1 cellular context compared by ENCODE assay signal in the genomic region with DNA sequence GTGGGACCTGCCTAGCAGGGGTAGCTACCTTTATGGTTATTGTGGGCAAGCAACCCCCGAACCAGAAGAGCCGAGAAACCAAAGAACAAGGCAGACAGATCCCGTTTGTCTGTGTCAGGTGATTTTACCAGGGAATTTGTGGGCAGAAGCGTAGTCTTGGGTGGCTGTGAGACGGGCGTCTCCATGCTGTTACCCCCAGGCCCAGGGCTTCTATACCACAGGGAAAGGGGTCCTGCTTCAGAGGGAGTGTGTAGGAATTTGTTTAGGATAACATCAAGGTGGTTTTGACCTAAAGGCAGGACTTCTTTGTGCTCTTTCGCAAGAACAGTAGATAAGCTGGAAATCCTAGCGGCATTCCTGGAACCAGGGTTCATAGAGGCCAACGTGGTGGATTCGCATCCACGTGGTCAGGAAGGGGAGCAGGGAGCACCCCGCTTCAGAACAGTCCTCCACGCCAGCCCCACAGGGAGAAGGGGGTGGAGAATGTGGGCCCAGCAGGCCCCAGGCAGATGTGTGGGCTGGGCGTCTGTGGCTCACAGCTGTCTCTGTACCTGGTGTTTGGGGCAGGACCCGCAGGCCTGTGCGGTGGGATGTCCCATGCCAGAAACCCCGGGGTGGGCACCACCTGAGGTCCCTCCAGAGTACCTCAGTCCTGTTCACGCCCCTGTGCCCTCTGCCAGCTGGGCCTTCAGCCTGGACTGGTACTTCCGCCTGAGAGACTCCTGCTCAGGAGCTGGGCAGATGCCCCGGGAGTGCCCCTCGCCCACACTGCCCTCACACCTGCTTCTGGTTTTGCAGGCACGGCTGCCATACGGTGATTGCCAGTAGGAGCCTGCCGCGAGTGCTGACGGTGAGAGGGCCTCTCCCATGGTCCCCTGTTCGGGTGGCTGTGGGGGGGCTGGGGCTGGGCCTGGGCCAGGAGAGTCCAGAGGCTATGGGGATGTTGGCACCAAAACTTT.
TF ChIP-seq lines count a peak whose summit lies in the region.

No MANE protein-coding gene starts in this region.

TF ChIP-seq in HepG2, 621 proteins besides CTCF, POLR2A, EP300 and RAD21 (continued from another document and continues in another):
- TF ChIP-seq, protein P1, sequence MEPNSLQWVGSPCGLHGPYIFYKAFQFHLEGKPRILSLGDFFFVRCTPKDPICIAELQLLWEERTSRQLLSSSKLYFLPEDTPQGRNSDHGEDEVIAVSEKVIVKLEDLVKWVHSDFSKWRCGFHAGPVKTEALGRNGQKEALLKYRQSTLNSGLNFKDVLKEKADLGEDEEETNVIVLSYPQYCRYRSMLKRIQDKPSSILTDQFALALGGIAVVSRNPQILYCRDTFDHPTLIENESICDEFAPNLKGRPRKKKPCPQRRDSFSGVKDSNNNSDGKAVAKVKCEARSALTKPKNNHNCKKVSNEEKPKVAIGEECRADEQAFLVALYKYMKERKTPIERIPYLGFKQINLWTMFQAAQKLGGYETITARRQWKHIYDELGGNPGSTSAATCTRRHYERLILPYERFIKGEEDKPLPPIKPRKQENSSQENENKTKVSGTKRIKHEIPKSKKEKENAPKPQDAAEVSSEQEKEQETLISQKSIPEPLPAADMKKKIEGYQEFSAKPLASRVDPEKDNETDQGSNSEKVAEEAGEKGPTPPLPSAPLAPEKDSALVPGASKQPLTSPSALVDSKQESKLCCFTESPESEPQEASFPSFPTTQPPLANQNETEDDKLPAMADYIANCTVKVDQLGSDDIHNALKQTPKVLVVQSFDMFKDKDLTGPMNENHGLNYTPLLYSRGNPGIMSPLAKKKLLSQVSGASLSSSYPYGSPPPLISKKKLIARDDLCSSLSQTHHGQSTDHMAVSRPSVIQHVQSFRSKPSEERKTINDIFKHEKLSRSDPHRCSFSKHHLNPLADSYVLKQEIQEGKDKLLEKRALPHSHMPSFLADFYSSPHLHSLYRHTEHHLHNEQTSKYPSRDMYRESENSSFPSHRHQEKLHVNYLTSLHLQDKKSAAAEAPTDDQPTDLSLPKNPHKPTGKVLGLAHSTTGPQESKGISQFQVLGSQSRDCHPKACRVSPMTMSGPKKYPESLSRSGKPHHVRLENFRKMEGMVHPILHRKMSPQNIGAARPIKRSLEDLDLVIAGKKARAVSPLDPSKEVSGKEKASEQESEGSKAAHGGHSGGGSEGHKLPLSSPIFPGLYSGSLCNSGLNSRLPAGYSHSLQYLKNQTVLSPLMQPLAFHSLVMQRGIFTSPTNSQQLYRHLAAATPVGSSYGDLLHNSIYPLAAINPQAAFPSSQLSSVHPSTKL (CRISPR knock-in tag; IDR thresholded peaks at IDR 0.05): peak; percentile 93
- peak; percentile 69; the same call in 1 of the 2 replicates for TF ChIP-seq SIX4 (CRISPR knock-in tag; IDR thresholded peaks at IDR 0.05)
- TF ChIP-seq, protein P2, sequence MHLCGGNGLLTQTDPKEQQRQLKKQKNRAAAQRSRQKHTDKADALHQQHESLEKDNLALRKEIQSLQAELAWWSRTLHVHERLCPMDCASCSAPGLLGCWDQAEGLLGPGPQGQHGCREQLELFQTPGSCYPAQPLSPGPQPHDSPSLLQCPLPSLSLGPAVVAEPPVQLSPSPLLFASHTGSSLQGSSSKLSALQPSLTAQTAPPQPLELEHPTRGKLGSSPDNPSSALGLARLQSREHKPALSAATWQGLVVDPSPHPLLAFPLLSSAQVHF (CRISPR knock-in tag; IDR thresholded peaks at IDR 0.05): no peak
- no peak for TF ChIP-seq MED8 (CRISPR knock-in tag; IDR thresholded peaks at IDR 0.05; ENCODE audit: insufficient replicate concordance)
- TF ChIP-seq ZKSCAN1 (IDR thresholded peaks at IDR 0.05; ENCODE audit: low read length): no peak
- TF ChIP-seq GATAD1 (CRISPR knock-in tag; IDR thresholded peaks at IDR 0.05): peak; percentile 45; the same call in 1 of the 2 replicates
- TF ChIP-seq POLR2G (IDR thresholded peaks at IDR 0.05; ENCODE audit: low read depth, low read length): peak; percentile 70
- peak; percentile 90 for TF ChIP-seq MTA1 (CRISPR knock-in tag; IDR thresholded peaks at IDR 0.05; ENCODE audit: borderline replicate concordance)
- no peak for TF ChIP-seq ONECUT2 (CRISPR knock-in tag; IDR thresholded peaks at IDR 0.05)
- TF ChIP-seq, protein P3, sequence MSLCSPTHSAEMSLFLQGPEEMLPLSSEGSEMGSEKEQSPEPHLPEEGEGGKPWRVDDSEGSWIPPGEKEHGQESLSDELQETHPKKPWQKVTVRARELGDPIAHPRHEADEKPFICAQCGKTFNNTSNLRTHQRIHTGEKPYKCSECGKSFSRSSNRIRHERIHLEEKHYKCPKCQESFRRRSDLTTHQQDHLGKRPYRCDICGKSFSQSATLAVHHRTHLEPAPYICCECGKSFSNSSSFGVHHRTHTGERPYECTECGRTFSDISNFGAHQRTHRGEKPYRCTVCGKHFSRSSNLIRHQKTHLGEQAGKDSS (CRISPR knock-in tag; IDR thresholded peaks at IDR 0.05; ENCODE audit: borderline replicate concordance, low read depth): peak; percentile 91
- TF ChIP-seq NR2F6 (IDR thresholded peaks at IDR 0.05): peak; percentile 90
- TF ChIP-seq NR2F6 (CRISPR knock-in tag; IDR thresholded peaks at IDR 0.05): peak; percentile 96
- peak; percentile 55; the same call in 1 of the 2 replicates for TF ChIP-seq AHR (CRISPR knock-in tag; IDR thresholded peaks at IDR 0.05)
- TF ChIP-seq NFKBIZ (CRISPR knock-in tag; IDR thresholded peaks at IDR 0.05): peak; percentile 99
- TF ChIP-seq, protein P4, sequence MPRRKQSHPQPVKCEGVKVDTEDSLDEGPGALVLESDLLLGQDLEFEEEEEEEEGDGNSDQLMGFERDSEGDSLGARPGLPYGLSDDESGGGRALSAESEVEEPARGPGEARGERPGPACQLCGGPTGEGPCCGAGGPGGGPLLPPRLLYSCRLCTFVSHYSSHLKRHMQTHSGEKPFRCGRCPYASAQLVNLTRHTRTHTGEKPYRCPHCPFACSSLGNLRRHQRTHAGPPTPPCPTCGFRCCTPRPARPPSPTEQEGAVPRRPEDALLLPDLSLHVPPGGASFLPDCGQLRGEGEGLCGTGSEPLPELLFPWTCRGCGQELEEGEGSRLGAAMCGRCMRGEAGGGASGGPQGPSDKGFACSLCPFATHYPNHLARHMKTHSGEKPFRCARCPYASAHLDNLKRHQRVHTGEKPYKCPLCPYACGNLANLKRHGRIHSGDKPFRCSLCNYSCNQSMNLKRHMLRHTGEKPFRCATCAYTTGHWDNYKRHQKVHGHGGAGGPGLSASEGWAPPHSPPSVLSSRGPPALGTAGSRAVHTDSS (CRISPR knock-in tag; conservative IDR thresholded peaks at IDR 0.05): no peak
- peak; percentile 99 for TF ChIP-seq MYC (CRISPR knock-in tag; IDR thresholded peaks at IDR 0.05; ENCODE audit: borderline replicate concordance)
- TF ChIP-seq GZF1 (CRISPR knock-in tag; IDR thresholded peaks at IDR 0.05): peak; percentile 61; the same call in 1 of the 2 replicates
- peak; percentile 71; the same call in 1 of the 2 replicates for TF ChIP-seq ZFP41 (CRISPR knock-in tag; IDR thresholded peaks at IDR 0.05; ENCODE audit: borderline replicate concordance)
- TF ChIP-seq ZNF234 (CRISPR knock-in tag; conservative IDR thresholded peaks at IDR 0.05): no peak
- TF ChIP-seq, protein P5, sequence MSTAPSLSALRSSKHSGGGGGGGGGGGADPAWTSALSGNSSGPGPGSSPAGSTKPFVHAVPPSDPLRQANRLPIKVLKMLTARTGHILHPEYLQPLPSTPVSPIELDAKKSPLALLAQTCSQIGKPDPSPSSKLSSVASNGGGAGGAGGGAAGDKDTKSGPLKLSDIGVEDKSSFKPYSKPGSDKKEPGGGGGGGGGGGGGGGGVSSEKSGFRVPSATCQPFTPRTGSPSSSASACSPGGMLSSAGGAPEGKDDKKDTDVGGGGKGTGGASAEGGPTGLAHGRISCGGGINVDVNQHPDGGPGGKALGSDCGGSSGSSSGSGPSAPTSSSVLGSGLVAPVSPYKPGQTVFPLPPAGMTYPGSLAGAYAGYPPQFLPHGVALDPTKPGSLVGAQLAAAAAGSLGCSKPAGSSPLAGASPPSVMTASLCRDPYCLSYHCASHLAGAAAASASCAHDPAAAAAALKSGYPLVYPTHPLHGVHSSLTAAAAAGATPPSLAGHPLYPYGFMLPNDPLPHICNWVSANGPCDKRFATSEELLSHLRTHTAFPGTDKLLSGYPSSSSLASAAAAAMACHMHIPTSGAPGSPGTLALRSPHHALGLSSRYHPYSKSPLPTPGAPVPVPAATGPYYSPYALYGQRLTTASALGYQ (CRISPR knock-in tag; IDR thresholded peaks at IDR 0.05): peak; percentile 86
- TF ChIP-seq, protein P6, sequence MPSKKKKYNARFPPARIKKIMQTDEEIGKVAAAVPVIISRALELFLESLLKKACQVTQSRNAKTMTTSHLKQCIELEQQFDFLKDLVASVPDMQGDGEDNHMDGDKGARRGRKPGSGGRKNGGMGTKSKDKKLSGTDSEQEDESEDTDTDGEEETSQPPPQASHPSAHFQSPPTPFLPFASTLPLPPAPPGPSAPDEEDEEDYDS (CRISPR knock-in tag; IDR thresholded peaks at IDR 0.05): peak; percentile 83
- peak; percentile 56 for TF ChIP-seq SOX13 (IDR thresholded peaks at IDR 0.05)
- TF ChIP-seq SOX13 (CRISPR knock-in tag; conservative IDR thresholded peaks at IDR 0.05 in 1 of 2, IDR thresholded peaks at IDR 0.05 in 1 of 2): peak in 1 of 2 experiments; percentile 91; a peak in 2 of 4 replicates
- TF ChIP-seq DPF2 (CRISPR knock-in tag; IDR thresholded peaks at IDR 0.05; ENCODE audit: borderline replicate concordance, low read depth): peak; percentile 85
- TF ChIP-seq, protein P7, sequence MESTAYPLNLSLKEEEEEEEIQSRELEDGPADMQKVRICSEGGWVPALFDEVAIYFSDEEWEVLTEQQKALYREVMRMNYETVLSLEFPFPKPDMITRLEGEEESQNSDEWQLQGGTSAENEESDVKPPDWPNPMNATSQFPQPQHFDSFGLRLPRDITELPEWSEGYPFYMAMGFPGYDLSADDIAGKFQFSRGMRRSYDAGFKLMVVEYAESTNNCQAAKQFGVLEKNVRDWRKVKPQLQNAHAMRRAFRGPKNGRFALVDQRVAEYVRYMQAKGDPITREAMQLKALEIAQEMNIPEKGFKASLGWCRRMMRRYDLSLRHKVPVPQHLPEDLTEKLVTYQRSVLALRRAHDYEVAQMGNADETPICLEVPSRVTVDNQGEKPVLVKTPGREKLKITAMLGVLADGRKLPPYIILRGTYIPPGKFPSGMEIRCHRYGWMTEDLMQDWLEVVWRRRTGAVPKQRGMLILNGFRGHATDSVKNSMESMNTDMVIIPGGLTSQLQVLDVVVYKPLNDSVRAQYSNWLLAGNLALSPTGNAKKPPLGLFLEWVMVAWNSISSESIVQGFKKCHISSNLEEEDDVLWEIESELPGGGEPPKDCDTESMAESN (CRISPR knock-in tag; conservative IDR thresholded peaks at IDR 0.05): peak; percentile 74
- no peak for TF ChIP-seq ZNF678 (CRISPR knock-in tag; IDR thresholded peaks at IDR 0.05)
- no peak for TF ChIP-seq STAT5B (CRISPR knock-in tag; IDR thresholded peaks at IDR 0.05)
- TF ChIP-seq, protein P8, sequence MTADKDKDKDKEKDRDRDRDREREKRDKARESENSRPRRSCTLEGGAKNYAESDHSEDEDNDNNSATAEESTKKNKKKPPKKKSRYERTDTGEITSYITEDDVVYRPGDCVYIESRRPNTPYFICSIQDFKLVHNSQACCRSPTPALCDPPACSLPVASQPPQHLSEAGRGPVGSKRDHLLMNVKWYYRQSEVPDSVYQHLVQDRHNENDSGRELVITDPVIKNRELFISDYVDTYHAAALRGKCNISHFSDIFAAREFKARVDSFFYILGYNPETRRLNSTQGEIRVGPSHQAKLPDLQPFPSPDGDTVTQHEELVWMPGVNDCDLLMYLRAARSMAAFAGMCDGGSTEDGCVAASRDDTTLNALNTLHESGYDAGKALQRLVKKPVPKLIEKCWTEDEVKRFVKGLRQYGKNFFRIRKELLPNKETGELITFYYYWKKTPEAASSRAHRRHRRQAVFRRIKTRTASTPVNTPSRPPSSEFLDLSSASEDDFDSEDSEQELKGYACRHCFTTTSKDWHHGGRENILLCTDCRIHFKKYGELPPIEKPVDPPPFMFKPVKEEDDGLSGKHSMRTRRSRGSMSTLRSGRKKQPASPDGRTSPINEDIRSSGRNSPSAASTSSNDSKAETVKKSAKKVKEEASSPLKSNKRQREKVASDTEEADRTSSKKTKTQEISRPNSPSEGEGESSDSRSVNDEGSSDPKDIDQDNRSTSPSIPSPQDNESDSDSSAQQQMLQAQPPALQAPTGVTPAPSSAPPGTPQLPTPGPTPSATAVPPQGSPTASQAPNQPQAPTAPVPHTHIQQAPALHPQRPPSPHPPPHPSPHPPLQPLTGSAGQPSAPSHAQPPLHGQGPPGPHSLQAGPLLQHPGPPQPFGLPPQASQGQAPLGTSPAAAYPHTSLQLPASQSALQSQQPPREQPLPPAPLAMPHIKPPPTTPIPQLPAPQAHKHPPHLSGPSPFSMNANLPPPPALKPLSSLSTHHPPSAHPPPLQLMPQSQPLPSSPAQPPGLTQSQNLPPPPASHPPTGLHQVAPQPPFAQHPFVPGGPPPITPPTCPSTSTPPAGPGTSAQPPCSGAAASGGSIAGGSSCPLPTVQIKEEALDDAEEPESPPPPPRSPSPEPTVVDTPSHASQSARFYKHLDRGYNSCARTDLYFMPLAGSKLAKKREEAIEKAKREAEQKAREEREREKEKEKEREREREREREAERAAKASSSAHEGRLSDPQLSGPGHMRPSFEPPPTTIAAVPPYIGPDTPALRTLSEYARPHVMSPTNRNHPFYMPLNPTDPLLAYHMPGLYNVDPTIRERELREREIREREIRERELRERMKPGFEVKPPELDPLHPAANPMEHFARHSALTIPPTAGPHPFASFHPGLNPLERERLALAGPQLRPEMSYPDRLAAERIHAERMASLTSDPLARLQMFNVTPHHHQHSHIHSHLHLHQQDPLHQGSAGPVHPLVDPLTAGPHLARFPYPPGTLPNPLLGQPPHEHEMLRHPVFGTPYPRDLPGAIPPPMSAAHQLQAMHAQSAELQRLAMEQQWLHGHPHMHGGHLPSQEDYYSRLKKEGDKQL (CRISPR knock-in tag; IDR thresholded peaks at IDR 0.05; ENCODE audit: low read depth): peak; percentile 82
- TF ChIP-seq ZNF136 (CRISPR knock-in tag; IDR thresholded peaks at IDR 0.05; ENCODE audit: low read depth): 0 out of 2 replicates have a peak, but pooled peaks have one; percentile 26
- TF ChIP-seq ZBTB38 (CRISPR knock-in tag; IDR thresholded peaks at IDR 0.05): peak; percentile 15; the same call in 1 of the 2 replicates
- TF ChIP-seq, protein P9, sequence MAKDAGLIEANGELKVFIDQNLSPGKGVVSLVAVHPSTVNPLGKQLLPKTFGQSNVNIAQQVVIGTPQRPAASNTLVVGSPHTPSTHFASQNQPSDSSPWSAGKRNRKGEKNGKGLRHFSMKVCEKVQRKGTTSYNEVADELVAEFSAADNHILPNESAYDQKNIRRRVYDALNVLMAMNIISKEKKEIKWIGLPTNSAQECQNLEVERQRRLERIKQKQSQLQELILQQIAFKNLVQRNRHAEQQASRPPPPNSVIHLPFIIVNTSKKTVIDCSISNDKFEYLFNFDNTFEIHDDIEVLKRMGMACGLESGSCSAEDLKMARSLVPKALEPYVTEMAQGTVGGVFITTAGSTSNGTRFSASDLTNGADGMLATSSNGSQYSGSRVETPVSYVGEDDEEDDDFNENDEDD (CRISPR knock-in tag; IDR thresholded peaks at IDR 0.05; ENCODE audit: borderline replicate concordance): peak; percentile 83; the same call in 1 of the 2 replicates
- no peak; the same call in 1 of the 2 replicates for TF ChIP-seq ZC3H4 (CRISPR knock-in tag; IDR thresholded peaks at IDR 0.05; ENCODE audit: borderline replicate concordance)
- no peak for TF ChIP-seq ZNF30 (CRISPR knock-in tag; IDR thresholded peaks at IDR 0.05)
- TF ChIP-seq ZNF761 (CRISPR knock-in tag; conservative IDR thresholded peaks at IDR 0.05): 0 out of 2 replicates have a peak, but pooled peaks have one; percentile 69
- peak; percentile 83 for TF ChIP-seq KAT8 (CRISPR knock-in tag; IDR thresholded peaks at IDR 0.05)
- TF ChIP-seq NCOR1 (IDR thresholded peaks at IDR 0.05; ENCODE audit: borderline replicate concordance, low read length): 0 out of 2 replicates have a peak, but pooled peaks have one; percentile 29
- no peak for TF ChIP-seq EHMT2 (IDR thresholded peaks at IDR 0.05; ENCODE audit: borderline replicate concordance, low read depth, low read length)
- no peak for TF ChIP-seq ZNF598 (CRISPR knock-in tag; IDR thresholded peaks at IDR 0.05; ENCODE audit: borderline replicate concordance)
